Comparison of ENCODE assay signal across 8 cellular contexts in the genomic region with DNA sequence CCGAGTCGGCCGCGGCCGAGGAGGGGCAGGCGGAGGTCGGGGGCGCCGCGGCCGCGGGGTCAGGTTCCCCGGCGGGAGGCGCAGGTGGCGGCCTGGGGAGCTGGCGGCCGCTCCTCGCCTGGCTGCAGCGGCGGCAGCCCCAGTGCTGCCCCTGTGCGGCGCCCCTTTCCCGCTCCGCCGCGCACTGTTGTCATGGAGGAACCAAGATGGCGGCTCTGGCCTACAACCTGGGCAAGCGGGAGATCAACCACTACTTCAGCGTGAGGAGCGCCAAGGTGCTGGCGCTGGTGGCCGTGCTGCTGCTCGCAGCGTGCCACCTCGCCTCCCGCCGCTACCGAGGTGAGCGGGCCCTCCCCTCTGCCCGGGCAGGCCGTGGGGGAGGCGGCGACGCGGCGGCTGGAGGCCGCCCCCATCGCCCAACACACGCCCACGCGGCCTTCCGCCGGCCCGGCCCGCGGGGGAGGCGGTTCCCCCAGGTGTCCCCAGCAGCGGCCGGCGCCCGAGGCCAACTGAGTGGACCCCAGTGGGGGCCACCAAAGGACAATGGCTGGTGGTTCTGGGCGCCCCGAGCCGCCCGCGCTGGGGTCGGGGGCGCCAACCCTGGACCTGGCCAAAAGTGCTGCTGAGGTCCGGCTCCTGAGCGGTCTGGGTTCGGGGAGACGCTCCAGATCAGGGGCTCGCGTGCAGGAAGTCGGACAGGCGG. TPM values are rescaled to one million over a fixed set of nuclear protein-coding genes. Genes with fewer than 3 reads are reported as not detected.
DNase-seq lines count a peak whose midpoint lies in the region; ATAC-seq and TF ChIP-seq lines count a peak whose summit lies in the region.

No MANE protein-coding gene starts in this region.

- no peaks in the 10 kb centered on the region for H3K27me3 ChIP-seq in layer of hippocampus (ENCODE audit: control insufficient read depth, insufficient read depth, low read length)

- DNase-seq in AG09319 (ENCODE audit: extremely low read depth, low read depth) (peak; percentile 15), NCI-H2171 treated with DMSO at 0.1 percent for 48 hours (lab: John Stamatoyannopoulos, UW) (peak; percentile 72), cerebellum (ENCODE audit: low spot score) (peak; percentile 69)
- peak; percentile 59 for DNase-seq in stimulated activated CD4-positive, alpha-beta T cell treated with anti-CD3 and anti-CD28 coated beads, Interleukin-1b, Interleukin-23, amount 100 ng/mL, for 48 hours

- TF ChIP-seq CTCF in AG09319 (IDR thresholded peaks at IDR 0.05; ENCODE audit: low read depth, low read length): peak; percentile 38

- peak overlapping the region; percentile 89 for H3K27ac ChIP-seq in layer of hippocampus (ENCODE audit: low read depth, low read length)

- ATAC-seq in GM18870 (IDR thresholded peaks at IDR 0.05; ENCODE audit: unreplicated experiment) (peak; percentile 60), HG03097 (IDR thresholded peaks at IDR 0.05; ENCODE audit: low FRiP score, unreplicated experiment) (peak; percentile 77)
- peak; percentile 71 for ATAC-seq in activated CD4-positive, CD25-positive, alpha-beta regulatory T cell treated with anti-CD3 and anti-CD28 coated beads, Interleukin-2, amount 50 U/mL, for 24 hours

RNA-seq across cellular contexts. Expression of a gene that starts 0.4 kb away (rescaled TPM):
- total RNA-seq in cerebellum: 96.2 TPM

Comparison
In these comparisons a context has a peak if more than half of its experiments do, and no peak if none do; other contexts are left out.
1. Peak in every context shown above with its lines: DNase-seq, ATAC-seq and H3K27ac ChIP-seq.
2. DNase-seq: peak in every context shown above with its lines; median percentile 72 in NCI-H2171 treated with DMSO at 0.1 percent for 48 hours; 69 in cerebellum; 59 in stimulated activated CD4-positive, alpha-beta T cell treated with anti-CD3 and anti-CD28 coated beads, Interleukin-1b, Interleukin-23, amount 100 ng/mL, for 48 hours; 15 in AG09319.